ENCODE assay signal across 1 cellular context in the genomic region with DNA sequence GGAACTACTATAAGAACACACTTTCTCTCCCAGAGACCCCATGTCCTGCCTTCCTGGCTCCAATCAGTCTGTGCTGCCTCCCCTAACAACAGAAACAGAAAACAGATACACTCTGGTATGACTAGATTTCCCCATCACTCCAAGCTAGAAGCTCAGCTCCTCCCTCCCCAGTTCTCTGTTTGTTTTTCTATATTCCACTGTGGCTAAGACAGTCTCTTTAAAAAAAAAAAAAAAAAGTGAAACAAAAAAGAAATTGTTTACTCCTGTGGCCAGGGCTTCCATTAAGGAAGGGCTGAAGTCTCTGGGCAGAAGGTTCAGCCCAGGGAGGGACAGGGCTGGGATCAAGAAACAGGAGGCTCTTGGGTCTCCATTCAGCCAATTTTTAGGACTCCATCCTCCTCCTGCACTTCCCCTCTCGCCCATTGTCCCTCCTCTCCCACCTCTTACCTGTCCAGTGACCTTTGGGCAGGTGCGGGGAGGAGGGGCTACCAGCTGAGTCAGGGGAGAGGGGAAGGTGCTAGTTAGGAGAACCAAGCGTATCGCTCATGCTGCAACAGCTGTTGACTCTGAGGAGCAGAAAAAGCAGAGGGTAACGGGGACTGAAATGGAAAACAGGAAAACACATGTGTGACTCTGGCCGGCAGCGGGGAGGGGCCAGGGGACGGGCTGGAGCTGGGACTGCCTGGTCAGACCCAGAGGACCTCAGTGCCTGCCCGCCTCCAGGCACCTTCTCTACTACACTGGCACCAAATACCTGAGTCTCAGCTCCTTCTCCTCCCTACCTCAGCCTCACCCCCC.
TF ChIP-seq lines count a peak whose summit lies in the region.

No MANE protein-coding gene starts in this region.

TF ChIP-seq in HepG2, 621 proteins besides CTCF, POLR2A, EP300 and RAD21 (continued from another document):
- TF ChIP-seq ZBTB42 (CRISPR knock-in tag; IDR thresholded peaks at IDR 0.05) = 0 out of 2 replicates have a peak, but pooled peaks have one; percentile 72
- no peak for TF ChIP-seq MEF2D (CRISPR knock-in tag; IDR thresholded peaks at IDR 0.05)
- TF ChIP-seq, protein P1, sequence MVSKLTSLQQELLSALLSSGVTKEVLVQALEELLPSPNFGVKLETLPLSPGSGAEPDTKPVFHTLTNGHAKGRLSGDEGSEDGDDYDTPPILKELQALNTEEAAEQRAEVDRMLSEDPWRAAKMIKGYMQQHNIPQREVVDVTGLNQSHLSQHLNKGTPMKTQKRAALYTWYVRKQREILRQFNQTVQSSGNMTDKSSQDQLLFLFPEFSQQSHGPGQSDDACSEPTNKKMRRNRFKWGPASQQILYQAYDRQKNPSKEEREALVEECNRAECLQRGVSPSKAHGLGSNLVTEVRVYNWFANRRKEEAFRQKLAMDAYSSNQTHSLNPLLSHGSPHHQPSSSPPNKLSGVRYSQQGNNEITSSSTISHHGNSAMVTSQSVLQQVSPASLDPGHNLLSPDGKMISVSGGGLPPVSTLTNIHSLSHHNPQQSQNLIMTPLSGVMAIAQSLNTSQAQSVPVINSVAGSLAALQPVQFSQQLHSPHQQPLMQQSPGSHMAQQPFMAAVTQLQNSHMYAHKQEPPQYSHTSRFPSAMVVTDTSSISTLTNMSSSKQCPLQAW (CRISPR knock-in tag; IDR thresholded peaks at IDR 0.05) = 0 out of 2 replicates have a peak, but pooled peaks have one; percentile 35
- TF ChIP-seq, protein P2, sequence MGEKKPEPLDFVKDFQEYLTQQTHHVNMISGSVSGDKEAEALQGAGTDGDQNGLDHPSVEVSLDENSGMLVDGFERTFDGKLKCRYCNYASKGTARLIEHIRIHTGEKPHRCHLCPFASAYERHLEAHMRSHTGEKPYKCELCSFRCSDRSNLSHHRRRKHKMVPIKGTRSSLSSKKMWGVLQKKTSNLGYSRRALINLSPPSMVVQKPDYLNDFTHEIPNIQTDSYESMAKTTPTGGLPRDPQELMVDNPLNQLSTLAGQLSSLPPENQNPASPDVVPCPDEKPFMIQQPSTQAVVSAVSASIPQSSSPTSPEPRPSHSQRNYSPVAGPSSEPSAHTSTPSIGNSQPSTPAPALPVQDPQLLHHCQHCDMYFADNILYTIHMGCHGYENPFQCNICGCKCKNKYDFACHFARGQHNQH (CRISPR knock-in tag; IDR thresholded peaks at IDR 0.05) = peak; percentile 39; the same call in 1 of the 2 replicates
- no peak for TF ChIP-seq RORA (CRISPR knock-in tag; IDR thresholded peaks at IDR 0.05)
- TF ChIP-seq ZNF737 (CRISPR knock-in tag; IDR thresholded peaks at IDR 0.05; ENCODE audit: borderline replicate concordance) = 0 out of 2 replicates have a peak, but pooled peaks have one; percentile 56
- TF ChIP-seq SRSF1 (optimal IDR thresholded peaks at IDR 0.05; ENCODE audit: low read depth, low read length) = no peak
- peak; percentile 43; the same call in 1 of the 2 replicates for TF ChIP-seq ZFX (CRISPR knock-in tag; IDR thresholded peaks at IDR 0.05; ENCODE audit: low read depth)
- TF ChIP-seq, protein P3, sequence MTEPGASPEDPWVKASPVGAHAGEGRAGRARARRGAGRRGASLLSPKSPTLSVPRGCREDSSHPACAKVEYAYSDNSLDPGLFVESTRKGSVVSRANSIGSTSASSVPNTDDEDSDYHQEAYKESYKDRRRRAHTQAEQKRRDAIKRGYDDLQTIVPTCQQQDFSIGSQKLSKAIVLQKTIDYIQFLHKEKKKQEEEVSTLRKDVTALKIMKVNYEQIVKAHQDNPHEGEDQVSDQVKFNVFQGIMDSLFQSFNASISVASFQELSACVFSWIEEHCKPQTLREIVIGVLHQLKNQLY (CRISPR knock-in tag; IDR thresholded peaks at IDR 0.05) = no peak
- no peak for TF ChIP-seq ZNF432 (CRISPR knock-in tag; IDR thresholded peaks at IDR 0.05; ENCODE audit: borderline replicate concordance)
- TF ChIP-seq PPARG (CRISPR knock-in tag; conservative IDR thresholded peaks at IDR 0.05) = no peak
- peak; percentile 78; the same call in 1 of the 2 replicates for TF ChIP-seq ERF (CRISPR knock-in tag; IDR thresholded peaks at IDR 0.05)
- peak; percentile 28; the same call in 1 of the 2 replicates for TF ChIP-seq ZNF430 (CRISPR knock-in tag; IDR thresholded peaks at IDR 0.05)
- TF ChIP-seq ZNF136 (CRISPR knock-in tag; IDR thresholded peaks at IDR 0.05; ENCODE audit: low read depth) = peak; percentile 79; the same call in 1 of the 2 replicates
- no peak for TF ChIP-seq ZFP36 (IDR thresholded peaks at IDR 0.05; ENCODE audit: borderline replicate concordance, low read depth, low read length, partially characterized antibody)
- TF ChIP-seq BORCS8-MEF2B (CRISPR knock-in tag; IDR thresholded peaks at IDR 0.05) = peak; percentile 67; the same call in 1 of the 2 replicates
- TF ChIP-seq CAMTA2 (CRISPR knock-in tag; IDR thresholded peaks at IDR 0.05; ENCODE audit: borderline replicate concordance) = no peak
- TF ChIP-seq, protein P4, sequence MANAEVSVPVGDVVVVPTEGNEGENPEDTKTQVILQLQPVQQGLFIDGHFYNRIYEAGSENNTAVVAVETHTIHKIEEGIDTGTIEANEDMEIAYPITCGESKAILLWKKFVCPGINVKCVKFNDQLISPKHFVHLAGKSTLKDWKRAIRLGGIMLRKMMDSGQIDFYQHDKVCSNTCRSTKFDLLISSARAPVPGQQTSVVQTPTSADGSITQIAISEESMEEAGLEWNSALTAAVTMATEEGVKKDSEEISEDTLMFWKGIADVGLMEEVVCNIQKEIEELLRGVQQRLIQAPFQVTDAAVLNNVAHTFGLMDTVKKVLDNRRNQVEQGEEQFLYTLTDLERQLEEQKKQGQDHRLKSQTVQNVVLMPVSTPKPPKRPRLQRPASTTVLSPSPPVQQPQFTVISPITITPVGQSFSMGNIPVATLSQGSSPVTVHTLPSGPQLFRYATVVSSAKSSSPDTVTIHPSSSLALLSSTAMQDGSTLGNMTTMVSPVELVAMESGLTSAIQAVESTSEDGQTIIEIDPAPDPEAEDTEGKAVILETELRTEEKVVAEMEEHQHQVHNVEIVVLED (CRISPR knock-in tag; IDR thresholded peaks at IDR 0.05; ENCODE audit: borderline replicate concordance) = no peak
- TF ChIP-seq ZNF788 (CRISPR knock-in tag; IDR thresholded peaks at IDR 0.05; ENCODE audit: borderline replicate concordance) = 0 out of 2 replicates have a peak, but pooled peaks have one; percentile 55
TF ChIP-seq in HepG2: peak in this region for 125.
